16 cellular contexts compared by ENCODE assay signal in genomic region chr2:10433264-10433947, GRCh38. TPM values are rescaled to one million over a fixed set of nuclear protein-coding genes. Genes with fewer than 3 reads are reported as not detected.
DNase-seq lines count a peak whose midpoint lies in the region; ATAC-seq and TF ChIP-seq lines count a peak whose summit lies in the region.
"Had no signal": no experiment of that assay in that cellular context is flagged by ENCODE, and none has a peak within 500 bp of the region (broad histone marks: within the 10 kb centered on the region; RNA-seq: fewer than 3 reads in every experiment).

No MANE protein-coding gene starts in this region.

- H2BK5ac ChIP-seq in H9 (ENCODE audit: insufficient read length, low read length), result no peak overlapping the region

- peaks cover 9% of the 10 kb centered on the region for H3K4me1 Mint-ChIP-seq in CD4-positive, alpha-beta T cell (ENCODE audit: low read depth)
- H3K4me1 Mint-ChIP-seq in H9, result peaks cover 6% of the 10 kb centered on the region in 2 experiments; a peak in 3 of 4 replicates
- H3K4me1 Mint-ChIP-seq in central memory CD8-positive, alpha-beta T cell, result peaks cover 13% of the 10 kb centered on the region

- H3K27ac Mint-ChIP-seq in CD4-positive, alpha-beta T cell, result no peak overlapping the region
- peak overlapping the region in 2 of 3 experiments; percentile 23 to 35; a peak in 1 of 7 replicates for H3K27ac Mint-ChIP-seq in H9
- H3K27ac Mint-ChIP-seq in central memory CD8-positive, alpha-beta T cell (ENCODE audit: low read depth), result no peak overlapping the region

- no peaks in the 10 kb centered on the region for H3K9me3 ChIP-seq in CD4-positive, alpha-beta T cell (ENCODE audit: control insufficient read depth, low read length)
- H3K9me3 ChIP-seq in H9 (ENCODE audit: control insufficient read depth, low read depth, low read length) (no peaks in the 10 kb centered on the region), neutrophil (no peaks in the 10 kb centered on the region)
- H3K9me3 ChIP-seq: thoracic aorta had no signal

- no peak overlapping the region for H2BK120ac ChIP-seq in H9 (ENCODE audit: low read depth, low read length, poor library complexity, severe bottlenecking)

- DNase-seq in CD4-positive, alpha-beta T cell, result no peak
- DNase-seq in H9 (no peak), NCI-H1436 treated with DMSO at 0.1 percent for 48 hours (lab: John Stamatoyannopoulos, UW) (no peak), NCI-H146 treated with DMSO at 0.1 percent for 48 hours (lab: John Stamatoyannopoulos, UW; ENCODE audit: unreplicated experiment) (no peak), SW480 (ENCODE audit: low spot score) (no peak)
- DNase-seq in central memory CD8-positive, alpha-beta T cell (ENCODE audit: low spot score in 2 of 2), result no peak
- DNase-seq: activated CD4-positive, CD25-positive, alpha-beta regulatory T cell treated with anti-CD3 and anti-CD28 coated beads, Interleukin-2, amount 50 U/mL, for 72 hours; activated CD8-positive, alpha-beta memory T cell treated with anti-CD3 and anti-CD28 coated beads, Interleukin-2, amount 50 U/mL, for 4 hours; cortex of kidney; DND-41; foreskin melanocyte; NCI-H2107; stimulated activated CD4-positive, alpha-beta T cell treated with anti-CD3 and anti-CD28 coated beads, Interleukin-4, amount 100 ng/mL, for 24 hours had no signal

- no peak overlapping the region for H3K23ac ChIP-seq in H9 (ENCODE audit: insufficient read length, low read depth, low read length)

- no peak for ATAC-seq in CD4-positive, alpha-beta T cell (ENCODE audit: poor library complexity)
- no peak for ATAC-seq in central memory CD8-positive, alpha-beta T cell (replicated peaks; ENCODE audit: extremely low read depth, poor library complexity, severe bottlenecking)

- no peaks in the 10 kb centered on the region for H4K20me1 ChIP-seq in H9 (ENCODE audit: control insufficient read depth, insufficient read depth, insufficient read length)

- H2AFZ ChIP-seq in H9 (ENCODE audit: low read length), result no peak overlapping the region

- intact Hi-C loops in CD4-positive, alpha-beta T cell (cut with DNase I, micrococcal nuclease), result loop anchor here in 1 of 2 experiments (10.0 kb wide), 1 partner anchor 449 kb away; no protein-coding TSS in a partner anchor

- H3K4me1 ChIP-seq in H9 (ENCODE audit: insufficient read depth, low read length) (no peaks in the 10 kb centered on the region), neutrophil (ENCODE audit: control insufficient read depth in 1 of 2, insufficient read depth in 1 of 2, low read depth in 1 of 2, low read length in 1 of 2) (peaks cover 21 to 37% of the 10 kb centered on the region in 2 experiments)

- POLR2A ChIA-PET in CD4-positive, alpha-beta T cell (lab: Charles Lee), result interaction anchor here (1.1 to 6.9 kb wide), 3 partner anchors 15 to 26 kb away, joined by 3 to 44 read pairs (median 3); partner anchors contain the start of gene ODC1

- no peaks in the 10 kb centered on the region for H3K27me3 Mint-ChIP-seq in CD4-positive, alpha-beta T cell
- H3K27me3 Mint-ChIP-seq in H9 (ENCODE audit: low read depth), result peaks cover 16% of the 10 kb centered on the region
- no peaks in the 10 kb centered on the region for H3K27me3 Mint-ChIP-seq in central memory CD8-positive, alpha-beta T cell

- H3K23me2 ChIP-seq in H9 (ENCODE audit: insufficient read length, low read depth, low read length, poor library complexity, severe bottlenecking), result no peaks in the 10 kb centered on the region

- WGBS in H9 (ENCODE audit: extremely low coverage, insufficient read length, low lambda C conversion rate), result 100% methylated on average over 6 of the region's 10 CpGs

- no peak overlapping the region for H3K56ac ChIP-seq in H9 (ENCODE audit: insufficient read length, low read depth, low read length)

- H3K4me2 ChIP-seq in H9 (ENCODE audit: insufficient read depth, insufficient read length, low read length), result no peak overlapping the region

- no peak overlapping the region for H3K4ac ChIP-seq in H9 (ENCODE audit: low read depth, low read length)

- H3K79me1 ChIP-seq in H9 (ENCODE audit: insufficient read depth, low read depth, low read length, poor library complexity, severe bottlenecking), result no peaks in the 10 kb centered on the region

- no peak overlapping the region for H4K91ac ChIP-seq in H9 (ENCODE audit: insufficient read length, low read depth, low read length)

- CTCF ChIA-PET in CD4-positive, alpha-beta T cell (lab: Charles Lee), result interaction anchor here (4.2 kb wide), 1 partner anchor 361 kb away, joined by 64 read pairs; no protein-coding TSS in a partner anchor

- no peak for TF ChIP-seq CTCF in CD4-positive, alpha-beta T cell (IDR thresholded peaks at IDR 0.05)
- no peak for TF ChIP-seq CTCF in H9 (conservative IDR thresholded peaks at IDR 0.05)
- no peak for TF ChIP-seq CTCF in neutrophil (IDR thresholded peaks at IDR 0.05)

- no peaks in the 10 kb centered on the region for H3K9me3 Mint-ChIP-seq in CD4-positive, alpha-beta T cell
- H3K9me3 Mint-ChIP-seq in H9, result peaks cover 0 to 4% of the 10 kb centered on the region in 2 experiments; a peak in 1 of 5 replicates
- no peaks in the 10 kb centered on the region for H3K9me3 Mint-ChIP-seq in central memory CD8-positive, alpha-beta T cell

- H3K4me3 Mint-ChIP-seq in CD4-positive, alpha-beta T cell, result peak overlapping the region; percentile 4
- H3K4me3 Mint-ChIP-seq in H9, result peak overlapping the region in 1 of 2 experiments; percentile 64; a peak in 3 of 5 replicates
- peak overlapping the region; percentile 77 for H3K4me3 Mint-ChIP-seq in central memory CD8-positive, alpha-beta T cell

- peaks cover 2% of the 10 kb centered on the region for H3K36me3 Mint-ChIP-seq in CD4-positive, alpha-beta T cell (ENCODE audit: low read depth)
- H3K36me3 Mint-ChIP-seq in H9 (ENCODE audit: insufficient read depth in 1 of 3, low read depth in 3 of 3), result no peaks in the 10 kb centered on the region
- H3K36me3 Mint-ChIP-seq in central memory CD8-positive, alpha-beta T cell (ENCODE audit: insufficient read depth), result peaks cover 3% of the 10 kb centered on the region

- no peaks in the 10 kb centered on the region for H3K27me3 ChIP-seq in CD4-positive, alpha-beta T cell (ENCODE audit: control insufficient read depth, insufficient read depth, low read length)
- H3K27me3 ChIP-seq in H9 (ENCODE audit: insufficient read depth, low read length) (no peaks in the 10 kb centered on the region), neutrophil (no peaks in the 10 kb centered on the region)

- no peak overlapping the region for H2BK20ac ChIP-seq in H9 (ENCODE audit: low read depth, low read length, poor library complexity, severe bottlenecking)

- H3T11ph ChIP-seq in H9 (ENCODE audit: low read length), result no peak overlapping the region

- peaks cover 6% of the 10 kb centered on the region for H3K36me3 ChIP-seq in neutrophil
- H3K36me3 ChIP-seq: thoracic aorta had no signal

- H4K8ac ChIP-seq in H9 (replicated peaks; ENCODE audit: insufficient read length, low read depth, low read length), result no peak overlapping the region

- no peak overlapping the region for H2AK5ac ChIP-seq in H9 (ENCODE audit: insufficient read length, low read length)

- no peaks in the 10 kb centered on the region for H3K79me2 ChIP-seq in H9 (ENCODE audit: insufficient read depth, low read length)

- H3K18ac ChIP-seq in H9 (ENCODE audit: insufficient read length, low read depth, low read length), result no peak overlapping the region

- H3K14ac ChIP-seq in H9 (ENCODE audit: insufficient read depth, low read length), result no peak overlapping the region

- H4K5ac ChIP-seq in H9 (ENCODE audit: insufficient read length, low read depth, low read length), result no peak overlapping the region

- peak overlapping the region; percentile 26 to 85 for H3K4me3 ChIP-seq in neutrophil (ENCODE audit: low read depth in 1 of 2, low read length in 1 of 2)

- H2BK15ac ChIP-seq in H9 (ENCODE audit: low read depth, low read length), result no peak overlapping the region

- H2BK12ac ChIP-seq in H9 (ENCODE audit: insufficient read length, low read depth, low read length), result no peak overlapping the region

- no peak overlapping the region for H3K27ac ChIP-seq in CD4-positive, alpha-beta T cell (ENCODE audit: low read depth, low read length)
- H3K27ac ChIP-seq in H9 (ENCODE audit: insufficient read length, low read depth, low read length), result no peak overlapping the region
- peak overlapping the region; percentile 82 for H3K27ac ChIP-seq in neutrophil
- H3K27ac ChIP-seq: C4-2B, thoracic aorta had no signal

- H3K9ac ChIP-seq in H9 (ENCODE audit: extremely low read depth, insufficient read length, low read length), result no peak overlapping the region

RNA-seq across cellular contexts. Expression of gene ODC1, which starts 14.7 kb away (rescaled TPM):
- 100 to 1,000 TPM; 162 to 164 TPM for total RNA-seq in CD4-positive, alpha-beta T cell
- 46.5 and 48.3 TPM in 2 replicates for total RNA-seq in H9 (2021)

Comparison
In these comparisons a context has a peak if more than half of its experiments do, and no peak if none do; other contexts are left out.
1. H3K27ac Mint-ChIP-seq: peak in H9 (2 of 3); none in CD4-positive, alpha-beta T cell (single experiment) and central memory CD8-positive, alpha-beta T cell (single experiment).